ENCODE assay signal across 10 cellular contexts in the genomic region with DNA sequence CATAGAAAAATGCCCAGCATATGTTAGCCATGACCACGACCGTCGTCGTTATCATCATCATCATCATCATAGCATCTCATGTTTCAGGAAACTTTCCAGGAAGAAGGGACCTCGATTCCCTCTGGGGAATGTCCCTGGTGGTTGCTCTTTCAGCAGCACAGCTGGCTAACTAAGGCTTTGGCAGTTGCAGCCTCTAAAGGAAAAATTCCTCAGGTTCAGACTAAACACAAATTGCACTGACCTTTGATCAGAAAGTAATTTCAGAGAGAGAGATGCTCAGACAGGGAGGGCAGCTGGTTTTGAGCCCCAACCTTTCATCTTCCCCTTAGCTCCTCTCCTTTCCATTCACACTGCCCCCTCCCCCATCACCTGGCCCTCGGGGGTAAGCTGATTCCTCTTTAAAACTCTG. TPM values are rescaled to one million over a fixed set of nuclear protein-coding genes. Genes with fewer than 3 reads are reported as not detected.
DNase-seq lines count a peak whose midpoint lies in the region; ATAC-seq and TF ChIP-seq lines count a peak whose summit lies in the region.
"Had no signal": no experiment of that assay in that cellular context is flagged by ENCODE, and none has a peak within 500 bp of the region (broad histone marks: within the 10 kb centered on the region; RNA-seq: fewer than 3 reads in every experiment).

No MANE protein-coding gene starts in this region.

- H3K27ac Mint-ChIP-seq in Calu3 (ENCODE audit: unreplicated experiment) (peak overlapping the region; percentile 82), glutamatergic neuron (ENCODE audit: unreplicated experiment) (no peak overlapping the region)
- no peak overlapping the region for H3K27ac Mint-ChIP-seq in CD4-positive, alpha-beta memory T cell
- H3K27ac Mint-ChIP-seq: stimulated activated effector memory CD8-positive, alpha-beta T cell treated with anti-CD3 and anti-CD28 coated beads, Interleukin-12 subunit alpha, Interleukin-12 subunit beta, amount 100 ng/mL, for 72 hours had no signal

- no peak for ATAC-seq in HG03139 (IDR thresholded peaks at IDR 0.05; ENCODE audit: unreplicated experiment)
- ATAC-seq: stimulated activated effector memory CD8-positive, alpha-beta T cell treated with anti-CD3 and anti-CD28 coated beads, Interleukin-12 subunit alpha, Interleukin-12 subunit beta, amount 100 ng/mL, for 72 hours had no signal

- no peaks in the 10 kb centered on the region for H3K9me3 ChIP-seq in CD4-positive, alpha-beta memory T cell (ENCODE audit: control insufficient read depth in 1 of 2, low read length in 2 of 2)

- intact Hi-C loops in Calu3 (cut with micrococcal nuclease; ENCODE audit: unreplicated experiment), result loop anchor here (10.0 kb wide), 2 partner anchors 165 to 255 kb away; a partner anchor contains a TSS
- intact Hi-C loops in CD4-positive, alpha-beta memory T cell (cut with micrococcal nuclease), result no loop called here

- H3K4me3 Mint-ChIP-seq in Calu3 (ENCODE audit: low read depth, unreplicated experiment), result peak overlapping the region; percentile 33
- peak overlapping the region; percentile 43 for H3K4me3 Mint-ChIP-seq in glutamatergic neuron (ENCODE audit: unreplicated experiment)
- no peak overlapping the region for H3K4me3 Mint-ChIP-seq in CD4-positive, alpha-beta memory T cell
- H3K4me3 Mint-ChIP-seq: stimulated activated effector memory CD8-positive, alpha-beta T cell treated with anti-CD3 and anti-CD28 coated beads, Interleukin-12 subunit alpha, Interleukin-12 subunit beta, amount 100 ng/mL, for 72 hours had no signal

- H3K27me3 Mint-ChIP-seq in Calu3 (ENCODE audit: unreplicated experiment) (no peaks in the 10 kb centered on the region), glutamatergic neuron (ENCODE audit: unreplicated experiment) (peaks cover 4% of the 10 kb centered on the region)
- H3K27me3 Mint-ChIP-seq in CD4-positive, alpha-beta memory T cell, result peaks cover 8 to 22% of the 10 kb centered on the region in 2 donors

- peak; percentile 82 for DNase-seq in Calu3
- DNase-seq in NCI-H2171 (lab: John Stamatoyannopoulos, UW), result peak; percentile 10
- no peak for DNase-seq in glutamatergic neuron
- DNase-seq in CD4-positive, alpha-beta memory T cell, result no peak
- DNase-seq in activated CD8-positive, alpha-beta memory T cell treated with anti-CD3 and anti-CD28 coated beads for 24 hours, result no peak
- DNase-seq: activated CD4-positive, alpha-beta T cell treated with anti-CD3 and anti-CD28 coated beads for 48 hours; activated naive CD4-positive, alpha-beta T cell treated with Interleukin-2 at 50 U/mL for 16 hours; KG1 had no signal

- H3K36me3 Mint-ChIP-seq in Calu3 (ENCODE audit: insufficient read depth, unreplicated experiment) (peaks cover 12% of the 10 kb centered on the region), glutamatergic neuron (ENCODE audit: unreplicated experiment) (peaks cover 4% of the 10 kb centered on the region)
- H3K36me3 Mint-ChIP-seq in CD4-positive, alpha-beta memory T cell, result no peaks in the 10 kb centered on the region
- H3K36me3 Mint-ChIP-seq: stimulated activated effector memory CD8-positive, alpha-beta T cell treated with anti-CD3 and anti-CD28 coated beads, Interleukin-12 subunit alpha, Interleukin-12 subunit beta, amount 100 ng/mL, for 72 hours had no signal

- no peaks in the 10 kb centered on the region for H3K36me3 ChIP-seq in CD4-positive, alpha-beta memory T cell (ENCODE audit: insufficient read depth, low read length)

- H3K27ac ChIP-seq in CD4-positive, alpha-beta memory T cell (ENCODE audit: low read depth, low read length), result no peak overlapping the region

- H3K4me3 ChIP-seq in CD4-positive, alpha-beta memory T cell (ENCODE audit: low read length in 2 of 2), result no peak overlapping the region

- no TSS peak for BruUV-seq in Calu3 (replicated peaks; lab: Mats Ljungman, UMichigan)

- H3K4me1 Mint-ChIP-seq in Calu3 (ENCODE audit: low read depth, unreplicated experiment) (peaks cover 51% of the 10 kb centered on the region), glutamatergic neuron (ENCODE audit: low read depth, unreplicated experiment) (peaks cover 3% of the 10 kb centered on the region)
- no peaks in the 10 kb centered on the region for H3K4me1 Mint-ChIP-seq in CD4-positive, alpha-beta memory T cell

- no peaks in the 10 kb centered on the region for H3K4me1 ChIP-seq in CD4-positive, alpha-beta memory T cell (ENCODE audit: insufficient read depth, low read length)

- no peaks in the 10 kb centered on the region for H3K27me3 ChIP-seq in CD4-positive, alpha-beta memory T cell (ENCODE audit: insufficient read depth, low read length)

- POLR2A ChIA-PET in CD4-positive, alpha-beta memory T cell (lab: Charles Lee; ENCODE audit: partially characterized antibody), result interaction anchor here (0.6 kb wide), 1 partner anchor 1026 kb away, joined by 3 read pairs; a partner anchor contains a TSS

- CTCF ChIA-PET in Calu3 (lab: Charles Lee), result interaction anchor here (0.8 to 2.4 kb wide), 4 partner anchors 12 to 126 kb away, joined by 3 to 18 read pairs (median 5); a partner anchor contains a TSS
- CTCF ChIA-PET in CD4-positive, alpha-beta memory T cell (lab: Charles Lee; ENCODE audit: partially characterized antibody), result no interaction called here

- TF ChIP-seq CTCF in Calu3 (IDR thresholded peaks at IDR 0.05; ENCODE audit: unreplicated experiment) (no peak), glutamatergic neuron (IDR thresholded peaks at IDR 0.05; ENCODE audit: partially characterized antibody, unreplicated experiment) (no peak)

- H3K9me3 Mint-ChIP-seq in Calu3 (ENCODE audit: low read depth, unreplicated experiment) (no peaks in the 10 kb centered on the region), glutamatergic neuron (ENCODE audit: unreplicated experiment) (no peaks in the 10 kb centered on the region)
- peaks cover 0 to 2% (median 0%) of the 10 kb centered on the region in 8 donors for H3K9me3 Mint-ChIP-seq in CD4-positive, alpha-beta memory T cell
- H3K9me3 Mint-ChIP-seq: stimulated activated effector memory CD8-positive, alpha-beta T cell treated with anti-CD3 and anti-CD28 coated beads, Interleukin-12 subunit alpha, Interleukin-12 subunit beta, amount 100 ng/mL, for 72 hours had no signal

RNA-seq across cellular contexts. Expression of a gene that starts 5.6 kb away (rescaled TPM):
- 944 and 1,205 TPM in 2 replicates for total RNA-seq in Calu3 (2022)
- not detected for total RNA-seq in glutamatergic neuron (ENCODE audit: unreplicated experiment)
- total RNA-seq in CD4-positive, alpha-beta memory T cell, result under 1 TPM in 1 of 2 experiments, not detected in 1; 0.64 TPM
- not detected for polyA plus RNA-seq in CD4-positive, alpha-beta memory T cell

RNA-seq across cellular contexts. Expression of a gene that starts 12.7 kb away (rescaled TPM):
- total RNA-seq in Calu3 (2022), result 5.0 and 6.3 TPM in 2 replicates
- total RNA-seq in glutamatergic neuron (ENCODE audit: unreplicated experiment), result not detected
- total RNA-seq in CD4-positive, alpha-beta memory T cell, result 1 to 10 TPM; 2.1 to 3.2 TPM
- polyA plus RNA-seq in CD4-positive, alpha-beta memory T cell, result not detected

RNA-seq across cellular contexts. Expression of a gene that starts 18.5 kb away (rescaled TPM):
- total RNA-seq in Calu3 (2022) (141 and 157 TPM in 2 replicates), glutamatergic neuron (ENCODE audit: unreplicated experiment) (52.7 TPM)
- total RNA-seq in CD4-positive, alpha-beta memory T cell, result 10 to 100 TPM; 45.8 to 49.0 TPM
- polyA plus RNA-seq in CD4-positive, alpha-beta memory T cell, result 10 to 100 TPM; 67.0 to 78.5 TPM

RNA-seq across cellular contexts. Expression of a gene that starts 18.7 kb away (rescaled TPM):
- total RNA-seq in Calu3 (2022), result 182 and 201 TPM in 2 replicates
- 109 TPM for total RNA-seq in glutamatergic neuron (ENCODE audit: unreplicated experiment)
- 100 to 1,000 TPM; 117 to 119 TPM for total RNA-seq in CD4-positive, alpha-beta memory T cell
- polyA plus RNA-seq in CD4-positive, alpha-beta memory T cell, result 10 to 100 TPM; 21.8 to 23.0 TPM

RNA-seq across cellular contexts. Expression of a gene that starts 31.7 kb away (rescaled TPM):
- 40.9 and 43.6 TPM in 2 replicates for total RNA-seq in Calu3 (2022)
- total RNA-seq in glutamatergic neuron (ENCODE audit: unreplicated experiment), result 23.8 TPM
- total RNA-seq in CD4-positive, alpha-beta memory T cell, result 10 to 100 TPM; 27.8 to 30.3 TPM
- polyA plus RNA-seq in CD4-positive, alpha-beta memory T cell, result 10 to 100 TPM; 10.8 to 11.7 TPM

Comparison
In these comparisons a context has a peak if more than half of its experiments do, and no peak if none do; other contexts are left out.
1. DNase-seq: peak in Calu3 (single experiment) and NCI-H2171 (single experiment); none in glutamatergic neuron (single experiment), CD4-positive, alpha-beta memory T cell (0 of 5) and activated CD8-positive, alpha-beta memory T cell treated with anti-CD3 and anti-CD28 coated beads for 24 hours (single experiment).
2. H3K4me3 Mint-ChIP-seq: peak in Calu3 (single experiment) and glutamatergic neuron (single experiment); none in CD4-positive, alpha-beta memory T cell (0 of 8).
3. RNA of a gene that starts 5.6 kb away (total RNA-seq): 944 to 1,205 TPM in Calu3; 0.64 TPM in CD4-positive, alpha-beta memory T cell and not detected in glutamatergic neuron (single experiment); every median in the first group is over 100 times any median in the second.